30 cellular contexts compared by ENCODE assay signal in genomic region chr12:103725398-103725797, GRCh38.
"Had no signal": no experiment of that assay in that cellular context is flagged by ENCODE, and none has a peak within 500 bp of the region (broad histone marks: within the 10 kb centered on the region; RNA-seq: fewer than 3 reads in every experiment).

No MANE protein-coding gene starts in this region.

- H3K36me3 ChIP-seq: ovary, suprapubic skin, tibial artery, transverse colon, upper lobe of left lung, uterus had no signal

- H3K9me3 ChIP-seq: ovary, psoas muscle, suprapubic skin, testis, transverse colon, upper lobe of left lung, uterus had no signal

- H3K9ac ChIP-seq: parathyroid adenoma had no signal

- ATAC-seq: naive thymus-derived CD8-positive, alpha-beta T cell; natural killer cell treated with Interleukin-12 subunit alpha and Interleukin-12 subunit beta and Interleukin-15 and Interleukin-18, amount 100 ng/mL, for 72 hours; psoas muscle; right cardiac atrium; sciatic nerve; stimulated activated memory B cell treated with anti-CD40 and anti-IgM and Interleukin-4, amounts not matched to agents 10 μg/mL and 1 μg/mL and 100 μg/mL, for 72 hours; stimulated activated naive CD8-positive, alpha-beta T cell treated with anti-CD3 and anti-CD28 coated beads, Interleukin-15, amount 100 ng/mL, for 72 hours; stimulated activated naive CD8-positive, alpha-beta T cell treated with anti-CD3 and anti-CD28 coated beads, Interleukin-15, Interleukin-2, amounts not matched to agents 100 U/mL and 50 U/mL, for 24 hours had no signal

- H3K4me1 ChIP-seq: parathyroid adenoma, psoas muscle, spleen, suprapubic skin, testis, tibial artery, transverse colon, upper lobe of left lung, uterus had no signal

- DNase-seq: naive B cell; naive thymus-derived CD8-positive, alpha-beta T cell; nephron progenitor cell; occipital lobe; ovary; posterior cingulate gyrus; psoas muscle; right cardiac atrium; spleen; stimulated activated CD4-positive, alpha-beta T cell treated with anti-CD3 and anti-CD28 coated beads, Interleukin-12 subunit alpha, Interleukin-12 subunit beta, amount 100 ng/mL, for 4 hours; stimulated activated CD4-positive, alpha-beta T cell treated with anti-CD3 and anti-CD28 coated beads, Interleukin-1b, Interleukin-23, amount 100 ng/mL, for 48 hours; stimulated activated CD4-positive, alpha-beta T cell treated with anti-CD3 and anti-CD28 coated beads, Interleukin-4, amount 100 ng/mL, for 1 hour; stimulated activated CD4-positive, alpha-beta T cell treated with anti-CD3 and anti-CD28 coated beads, Interleukin-4, amount 100 ng/mL, for 4 hours; stimulated activated CD8-positive, alpha-beta memory T cell treated with anti-CD3 and anti-CD28 coated beads, Interleukin-4, amount 100 ng/mL, for 48 hours; stimulated activated naive CD4-positive, alpha-beta T cell; stimulated activated naive CD8-positive, alpha-beta T cell treated with anti-CD3 and anti-CD28 coated beads, Interleukin-15, amount 100 ng/mL, for 72 hours; stimulated activated naive CD8-positive, alpha-beta T cell treated with anti-CD3 and anti-CD28 coated beads, Interleukin-15, Interleukin-2, amounts not matched to agents 100 U/mL and 50 U/mL, for 24 hours; substantia nigra; testis; tibial artery; transverse colon; upper lobe of left lung; uterus had no signal

- H3K79me2 ChIP-seq: parathyroid adenoma had no signal

- H3K27me3 ChIP-seq: ovary, spleen, testis, tibial artery, transverse colon, upper lobe of left lung, uterus had no signal

- H3K4me2 ChIP-seq: smooth muscle cell had no signal

- H2AFZ ChIP-seq: parathyroid adenoma had no signal

- H3K4me3 ChIP-seq: ovary, psoas muscle, skin epidermis, smooth muscle cell, spleen, suprapubic skin, testis, tibial artery, transverse colon, upper lobe of left lung, uterus had no signal

- H3K27ac ChIP-seq: ovary, parathyroid adenoma, psoas muscle, skin epidermis, spleen, suprapubic skin, testis, tibial artery, transverse colon, upper lobe of left lung, uterus had no signal
